ENCODE assay signal across 8 cellular contexts in the genomic region with DNA sequence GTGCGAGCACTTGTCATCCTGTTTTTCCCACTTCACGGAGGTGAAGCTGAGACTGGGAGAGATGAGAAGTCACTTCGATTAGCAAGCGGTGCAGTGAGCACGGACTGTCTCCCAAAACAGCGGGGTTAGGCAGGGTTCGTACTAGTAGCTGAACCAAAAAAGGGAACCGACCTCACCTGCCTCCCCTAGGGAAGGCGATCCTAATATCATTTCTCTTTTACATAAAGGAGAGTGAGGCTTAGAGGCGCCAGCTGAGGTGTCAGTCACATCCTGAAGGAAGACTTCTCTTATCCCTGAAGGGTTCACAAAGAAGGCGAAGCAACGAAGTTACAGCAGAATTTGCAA. TPM values are rescaled to one million over a fixed set of nuclear protein-coding genes. Genes with fewer than 3 reads are reported as not detected.
A peak's percentile ranks its signal among the peaks of the same experiment; 100 is the strongest.
DNase-seq lines count a peak whose midpoint lies in the region; ATAC-seq and TF ChIP-seq lines count a peak whose summit lies in the region.

No MANE protein-coding gene starts in this region.

- intact Hi-C loops in body of pancreas (cut with DNase I): no loop called here
- intact Hi-C loops in aorta (cut with DNase I): no loop called here

- H3K4me3 ChIP-seq in body of pancreas (peak overlapping the region; percentile 68 to 99), muscle layer of colon (ENCODE audit: low read depth in 1 of 2, low read length in 2 of 2) (peak overlapping the region; percentile 87 to 90), aorta (ENCODE audit: low read length in 2 of 2) (peak overlapping the region in 1 of 2 donors; percentile 75)

- H3K36me3 ChIP-seq in body of pancreas (replicated peaks in 1 of 2; ENCODE audit: insufficient read depth in 1 of 2, low read depth in 2 of 2): no peaks in the 10 kb centered on the region
- H3K36me3 ChIP-seq in muscle layer of colon (ENCODE audit: insufficient read depth, low read length): peaks cover 10% of the 10 kb centered on the region
- no peaks in the 10 kb centered on the region for H3K36me3 ChIP-seq in aorta (ENCODE audit: control insufficient read depth in 1 of 2, insufficient read depth in 2 of 2, low read length in 1 of 2)

- H3K9ac ChIP-seq in muscle layer of colon (ENCODE audit: low read length): peak overlapping the region; percentile 18

- DNase-seq in body of pancreas (no peak), middle frontal gyrus (ENCODE audit: extremely low spot score, low spot score) (no peak), hippocampal formation (lab: John Stamatoyannopoulos, UW) (no peak), SHP77 (lab: John Stamatoyannopoulos, UW) (no peak), aorta (no peak)

- H3K4me1 ChIP-seq in body of pancreas (peaks cover 28% of the 10 kb centered on the region), muscle layer of colon (ENCODE audit: insufficient read depth, low read length) (peaks cover 20% of the 10 kb centered on the region), aorta (ENCODE audit: control insufficient read depth in 1 of 2, insufficient read depth in 2 of 2, low read length in 2 of 2) (peaks cover 0 to 5% of the 10 kb centered on the region in 2 donors)

- TF ChIP-seq POLR2A in body of pancreas (IDR thresholded peaks at IDR 0.05): no peak

- TF ChIP-seq CTCF in body of pancreas (IDR thresholded peaks at IDR 0.05): no peak

- H3K27me3 ChIP-seq in body of pancreas (no peaks in the 10 kb centered on the region), muscle layer of colon (ENCODE audit: control insufficient read depth in 1 of 2, insufficient read depth in 2 of 2, low read length in 2 of 2) (no peaks in the 10 kb centered on the region), aorta (ENCODE audit: control insufficient read depth in 1 of 2, insufficient read depth in 2 of 2, low read length in 1 of 2) (no peaks in the 10 kb centered on the region)

- 30 to 57% methylated on average over 9 to 12 of the region's 12 CpGs for WGBS in body of pancreas, 2 donors
- 39 to 40% methylated on average over 12 of the region's 12 CpGs for WGBS in aorta, 2 donors

- H3K9me3 ChIP-seq in body of pancreas (no peaks in the 10 kb centered on the region), muscle layer of colon (ENCODE audit: low read length) (no peaks in the 10 kb centered on the region), aorta (ENCODE audit: control insufficient read depth, low read length) (no peaks in the 10 kb centered on the region)

- ATAC-seq in GM19395 (IDR thresholded peaks at IDR 0.05; ENCODE audit: unreplicated experiment) (peak; percentile 10), HG03196 (IDR thresholded peaks at IDR 0.05; ENCODE audit: unreplicated experiment) (peak; percentile 8), body of pancreas (no peak), aorta (ENCODE audit: low FRiP score) (no peak)

- H3K27ac ChIP-seq in body of pancreas: peak overlapping the region in 3 of 4 donors; percentile 81 to 90 (median 81)
- peak overlapping the region; percentile 77 for H3K27ac ChIP-seq in muscle layer of colon (ENCODE audit: low read depth, low read length)
- H3K27ac ChIP-seq in aorta (ENCODE audit: low read depth in 1 of 2, low read length in 2 of 2): peak overlapping the region in 1 of 2 donors; percentile 0

RNA-seq across cellular contexts. Expression of gene KIAA1191, which starts 0.5 kb away (rescaled TPM):
- total RNA-seq in body of pancreas (100 to 1,000 TPM in 1 of 2 donors, 10 to 100 TPM in 1; 56.0 to 110 TPM), aorta (10 to 100 TPM; 77.7 to 78.4 TPM)
- 10 to 100 TPM; 57.2 to 78.0 TPM for polyA plus RNA-seq in aorta

RNA-seq across cellular contexts. Expression of gene ARL10, which starts 3.2 kb away (rescaled TPM):
- total RNA-seq in body of pancreas (1 to 10 TPM; 2.9 to 3.3 TPM), aorta (10 to 100 TPM; 13.3 to 32.4 TPM)
- polyA plus RNA-seq in aorta: 1 to 10 TPM; 1.1 to 8.3 TPM

RNA-seq across cellular contexts. Expression of gene NOP16, which starts 26.3 kb away (rescaled TPM):
- total RNA-seq in body of pancreas: 10 to 100 TPM; 19.2 to 32.0 TPM
- 10 to 100 TPM in 1 of 2 donors, 1 to 10 TPM in 1; 9.7 to 19.2 TPM for total RNA-seq in aorta
- polyA plus RNA-seq in aorta: 10 to 100 TPM; 12.3 to 15.0 TPM

RNA-seq across cellular contexts. Expression of gene HIGD2A, which starts 26.5 kb away (rescaled TPM):
- total RNA-seq in body of pancreas (10 to 100 TPM; 20.1 to 44.1 TPM), aorta (10 to 100 TPM; 46.8 to 60.9 TPM)
- polyA plus RNA-seq in aorta: 10 to 100 TPM; 69.2 to 75.5 TPM

RNA-seq across cellular contexts. Expression of gene CLTB, which starts 54.3 kb away (rescaled TPM):
- total RNA-seq in body of pancreas: 10 to 100 TPM; 39.6 to 57.3 TPM
- 100 to 1,000 TPM in 1 of 2 donors, 10 to 100 TPM in 1; 86.7 to 124 TPM for total RNA-seq in aorta
- polyA plus RNA-seq in aorta: 100 to 1,000 TPM; 143 to 160 TPM

Comparison
In these comparisons a context has a peak if more than half of its experiments do, and no peak if none do; other contexts are left out.
1. ATAC-seq: peak in GM19395 (single experiment) and HG03196 (single experiment); none in body of pancreas (single experiment) and aorta (single experiment).